Comparison of ENCODE assay signal across 8 cellular contexts in the genomic region with DNA sequence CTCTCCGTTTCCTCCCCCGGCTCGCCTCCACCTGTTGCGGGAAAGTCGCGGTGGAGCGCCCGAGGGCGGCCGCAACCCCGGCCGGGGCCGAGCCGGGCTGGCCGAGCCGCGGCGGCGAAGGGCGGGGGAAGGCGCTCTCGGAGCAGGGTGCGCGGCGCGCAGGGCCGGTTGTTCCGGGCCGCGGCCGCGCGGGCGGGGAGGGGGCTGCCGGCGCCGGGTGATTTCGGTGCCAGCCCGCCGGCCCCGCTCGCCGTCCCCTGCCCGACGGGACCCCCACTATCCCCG. TPM values are rescaled to one million over a fixed set of nuclear protein-coding genes. Genes with fewer than 3 reads are reported as not detected.
A peak's percentile ranks its signal among the peaks of the same experiment; 100 is the strongest.
DNase-seq lines count a peak whose midpoint lies in the region; ATAC-seq and TF ChIP-seq lines count a peak whose summit lies in the region.

No MANE protein-coding gene starts in this region.

- H3K9me3 Mint-ChIP-seq in activated naive CD4-positive, alpha-beta T cell treated with anti-CD3 and anti-CD28 coated beads, Interleukin-2, amount 50 U/mL, for 24 hours, result no peaks in the 10 kb centered on the region

- peak overlapping the region; percentile 89 for H3K4me2 ChIP-seq in neuronal stem cell (ENCODE audit: insufficient read depth, low read length, poor library complexity, severe bottlenecking)

- peaks cover 5% of the 10 kb centered on the region for H3K4me1 Mint-ChIP-seq in activated naive CD4-positive, alpha-beta T cell treated with anti-CD3 and anti-CD28 coated beads, Interleukin-2, amount 50 U/mL, for 24 hours

- H3K4me3 Mint-ChIP-seq in activated naive CD4-positive, alpha-beta T cell treated with anti-CD3 and anti-CD28 coated beads, Interleukin-2, amount 50 U/mL, for 24 hours, result peak overlapping the region; percentile 39

- peak overlapping the region; percentile 56 for H3K4me3 ChIP-seq in SJSA1
- H3K4me3 ChIP-seq in fibroblast of mammary gland (ENCODE audit: control insufficient read depth, low read depth, low read length), result peak overlapping the region; percentile 45
- H3K4me3 ChIP-seq in neuronal stem cell (ENCODE audit: low read length in 2 of 2), result peak overlapping the region; percentile 52 to 94

- no peak overlapping the region for H3K4ac ChIP-seq in neuronal stem cell (ENCODE audit: low read length)

- H3K27ac Mint-ChIP-seq in activated naive CD4-positive, alpha-beta T cell treated with anti-CD3 and anti-CD28 coated beads, Interleukin-2, amount 50 U/mL, for 24 hours, result no peak overlapping the region

- H3K23ac ChIP-seq in neuronal stem cell (ENCODE audit: low read depth, low read length, poor library complexity), result peak overlapping the region; percentile 95

- no peak overlapping the region for H4K91ac ChIP-seq in neuronal stem cell (ENCODE audit: low read depth, low read length, poor library complexity)

- H2BK15ac ChIP-seq in neuronal stem cell (ENCODE audit: low read length), result peak overlapping the region; percentile 31

- peaks cover 1% of the 10 kb centered on the region for H3K36me3 Mint-ChIP-seq in activated naive CD4-positive, alpha-beta T cell treated with anti-CD3 and anti-CD28 coated beads, Interleukin-2, amount 50 U/mL, for 24 hours

- no peaks in the 10 kb centered on the region; the same call in 1 of the 2 replicates for H3K36me3 ChIP-seq in SJSA1
- H3K36me3 ChIP-seq in neuronal stem cell (replicated peaks in 1 of 2; ENCODE audit: control insufficient read depth in 2 of 2, insufficient read depth in 2 of 2, low read length in 2 of 2), result no peaks in the 10 kb centered on the region

- H3K27ac ChIP-seq in SJSA1 (no peak overlapping the region), neuronal stem cell (replicated peaks; ENCODE audit: low read length) (no peak overlapping the region)

- WGBS in neuronal stem cell (ENCODE audit: extremely low coverage in 2 of 2, insufficient read length in 2 of 2, insufficient replicate concordance in 1 of 2), 2 donors, result no CpG with 5 or more reads among the region's 46 CpGs

- H2BK5ac ChIP-seq in neuronal stem cell (ENCODE audit: low read length), result no peak overlapping the region

- no peak for TF ChIP-seq CTCF in fibroblast of mammary gland (conservative IDR thresholded peaks at IDR 0.05; ENCODE audit: control insufficient read depth, insufficient read depth, low read depth, low read length)

- peaks cover 53% of the 10 kb centered on the region for H3K27me3 ChIP-seq in SJSA1 (replicated peaks)
- peaks cover 3 to 60% (median 29%) of the 10 kb centered on the region in 3 experiments for H3K27me3 ChIP-seq in neuronal stem cell (ENCODE audit: control insufficient read depth in 3 of 3, insufficient read depth in 3 of 3, low read depth in 1 of 3, low read length in 3 of 3)

- no peak overlapping the region for H2BK12ac ChIP-seq in neuronal stem cell (ENCODE audit: low read length)

- H3K79me1 ChIP-seq in neuronal stem cell (ENCODE audit: low read depth, low read length), result no peaks in the 10 kb centered on the region

- no peak overlapping the region for H2BK120ac ChIP-seq in neuronal stem cell (ENCODE audit: low read depth, low read length)

- peak; percentile 77 for ATAC-seq in HG02798 (IDR thresholded peaks at IDR 0.05; ENCODE audit: poor library complexity, unreplicated experiment)

- DNase-seq in activated naive CD4-positive, alpha-beta T cell treated with anti-CD3 and anti-CD28 coated beads, Interleukin-2, amount 50 U/mL, for 16 hours, result no peak
- no peak for DNase-seq in SJSA1 (ENCODE audit: low read depth in 1 of 2, low spot score in 2 of 2)
- DNase-seq in fibroblast of mammary gland (ENCODE audit: low read depth), result no peak
- DNase-seq in neuronal stem cell (ENCODE audit: low spot score), result no peak
- no peak for DNase-seq in T-helper 9 cell
- no peak for DNase-seq in SKM-1 treated with dmso at 0.1 percent for 144 hours (lab: John Stamatoyannopoulos, UW; ENCODE audit: unreplicated experiment)

- H3K9me3 ChIP-seq in SJSA1 (replicated peaks) (peaks cover 6% of the 10 kb centered on the region; the same call in 1 of the 2 replicates), neuronal stem cell (replicated peaks in 1 of 2; ENCODE audit: control insufficient read depth in 2 of 2, insufficient read depth in 1 of 2, low read depth in 1 of 2, low read length in 2 of 2) (no peaks in the 10 kb centered on the region)

- H2AK5ac ChIP-seq in neuronal stem cell (ENCODE audit: low read depth, low read length), result no peak overlapping the region

- H3K18ac ChIP-seq in neuronal stem cell (ENCODE audit: low read length), result peak overlapping the region; percentile 60

- H3K4me1 ChIP-seq in SJSA1 (replicated peaks), result peaks cover 15% of the 10 kb centered on the region
- H3K4me1 ChIP-seq in neuronal stem cell (ENCODE audit: control insufficient read depth in 2 of 2, insufficient read depth in 1 of 2, low read depth in 1 of 2, low read length in 2 of 2), result peaks cover 4% of the 10 kb centered on the region in 2 donors

- H3K27me3 Mint-ChIP-seq in activated naive CD4-positive, alpha-beta T cell treated with anti-CD3 and anti-CD28 coated beads, Interleukin-2, amount 50 U/mL, for 24 hours, result peaks cover 30% of the 10 kb centered on the region

- peak overlapping the region; percentile 95 for H2AFZ ChIP-seq in neuronal stem cell (ENCODE audit: low read length)

- H3K9ac ChIP-seq in neuronal stem cell (ENCODE audit: low read depth, low read length, poor library complexity), result peak overlapping the region; percentile 39

- no peak overlapping the region for H4K8ac ChIP-seq in neuronal stem cell (ENCODE audit: low read depth, low read length)

- no peak overlapping the region for H3K14ac ChIP-seq in neuronal stem cell (ENCODE audit: low read length)

RNA-seq across cellular contexts. Expression of a gene that starts 0.2 kb away (rescaled TPM):
- 0.11 TPM in 1 of 2 replicates, not detected in the other for total RNA-seq in SJSA1 (2014; rRNA removed; shearing (Covaris generic))
- polyA plus RNA-seq in neuronal stem cell (2013, experiment 1 of 2), result 2.2 TPM
- 1.7 TPM for polyA plus RNA-seq in neuronal stem cell (2013, experiment 2 of 2)
